ENCODE assay signal across 10 cellular contexts in the genomic region with DNA sequence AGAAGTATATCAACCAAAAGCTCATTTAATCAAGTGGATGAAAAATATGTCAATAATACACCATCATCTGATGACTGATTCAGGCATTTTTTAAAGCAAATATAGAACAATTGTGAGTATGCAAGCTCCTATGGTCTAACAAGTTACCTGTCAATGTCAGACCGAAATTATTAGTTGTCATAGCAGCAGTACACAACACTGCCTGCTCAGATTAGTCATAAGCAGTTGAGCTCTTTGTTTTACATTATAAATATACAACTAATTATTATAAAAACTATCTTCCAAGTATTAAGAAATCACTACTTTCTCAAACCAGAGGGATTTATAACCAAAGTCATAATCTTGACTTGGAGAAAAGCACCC.
DNase-seq lines count a peak whose midpoint lies in the region; ATAC-seq lines count a peak whose summit lies in the region.
"Had no signal": no experiment of that assay in that cellular context is flagged by ENCODE, and none has a peak within 500 bp of the region (broad histone marks: within the 10 kb centered on the region; RNA-seq: fewer than 3 reads in every experiment).

No MANE protein-coding gene starts in this region.

- H3K9me3 Mint-ChIP-seq in activated CD8-positive, alpha-beta T cell treated with anti-CD3 and anti-CD28 coated beads, Interleukin-2, amount 10 ng/mL, durations not matched to agents 7 days and 5 days (ENCODE audit: insufficient read depth) = no peaks in the 10 kb centered on the region
- no peaks in the 10 kb centered on the region for H3K9me3 Mint-ChIP-seq in stimulated activated naive CD8-positive, alpha-beta T cell treated with anti-CD3 and anti-CD28 coated beads, Interleukin-15, Interleukin-2, amounts not matched to agents 100 ng/mL and 50 ng/mL, for 24 hours

- POLR2A ChIA-PET in activated CD8-positive, alpha-beta T cell treated with anti-CD3 and anti-CD28 coated beads, Interleukin-2, amount 10 ng/mL, durations not matched to agents 7 days and 5 days (lab: Charles Lee) = interaction anchor here (0.6 to 1.5 kb wide), 4 partner anchors 12 to 34 kb away, joined by 3 to 6 read pairs (median 4); no protein-coding TSS in a partner anchor

- peaks cover 90% of the 10 kb centered on the region for H3K4me1 Mint-ChIP-seq in activated CD8-positive, alpha-beta T cell treated with anti-CD3 and anti-CD28 coated beads, Interleukin-2, amount 10 ng/mL, durations not matched to agents 7 days and 5 days (ENCODE audit: low read depth)
- peaks cover 97% of the 10 kb centered on the region for H3K4me1 Mint-ChIP-seq in stimulated activated naive CD8-positive, alpha-beta T cell treated with anti-CD3 and anti-CD28 coated beads, Interleukin-15, Interleukin-2, amounts not matched to agents 100 ng/mL and 50 ng/mL, for 24 hours (ENCODE audit: low read depth)

- no peaks in the 10 kb centered on the region for H3K27me3 Mint-ChIP-seq in activated CD8-positive, alpha-beta T cell treated with anti-CD3 and anti-CD28 coated beads, Interleukin-2, amount 10 ng/mL, durations not matched to agents 7 days and 5 days (ENCODE audit: low read depth)
- H3K27me3 Mint-ChIP-seq in stimulated activated naive CD8-positive, alpha-beta T cell treated with anti-CD3 and anti-CD28 coated beads, Interleukin-15, Interleukin-2, amounts not matched to agents 100 ng/mL and 50 ng/mL, for 24 hours = no peaks in the 10 kb centered on the region

- H3K36me3 Mint-ChIP-seq in activated CD8-positive, alpha-beta T cell treated with anti-CD3 and anti-CD28 coated beads, Interleukin-2, amount 10 ng/mL, durations not matched to agents 7 days and 5 days (ENCODE audit: low read depth) = peaks cover 71% of the 10 kb centered on the region
- H3K36me3 Mint-ChIP-seq in stimulated activated naive CD8-positive, alpha-beta T cell treated with anti-CD3 and anti-CD28 coated beads, Interleukin-15, Interleukin-2, amounts not matched to agents 100 ng/mL and 50 ng/mL, for 24 hours (ENCODE audit: low read depth) = peaks cover 44% of the 10 kb centered on the region

- DNase-seq in NOMO-1 treated with DMSO at 0.1 percent for 48 hours (lab: John Stamatoyannopoulos, UW; ENCODE audit: unreplicated experiment) = peak; percentile 40
- no peak for DNase-seq in NOMO-1 treated with dmso at 0.1 percent for 144 hours (lab: John Stamatoyannopoulos, UW; ENCODE audit: unreplicated experiment)
- no peak for DNase-seq in activated CD8-positive, alpha-beta T cell treated with anti-CD3 and anti-CD28 coated beads, Interleukin-2, amount 10 ng/mL, durations not matched to agents 7 days and 5 days
- peak; percentile 55 for DNase-seq in iris pigment epithelial cell (ENCODE audit: low read depth)
- DNase-seq in stimulated activated CD4-positive, alpha-beta T cell treated with anti-CD3 and anti-CD28 coated beads, Interleukin-4, amount 100 ng/mL, for 24 hours = no peak
- DNase-seq in DMS79 (lab: John Stamatoyannopoulos, UW) = no peak
- DNase-seq: left cardiac atrium; stimulated activated CD4-positive, alpha-beta T cell treated with anti-CD3 and anti-CD28 coated beads, Interleukin-12 subunit alpha, Interleukin-12 subunit beta, amount 100 ng/mL, for 4 hours had no signal

- H3K27ac Mint-ChIP-seq in activated CD8-positive, alpha-beta T cell treated with anti-CD3 and anti-CD28 coated beads, Interleukin-2, amount 10 ng/mL, durations not matched to agents 7 days and 5 days = peak overlapping the region; percentile 79
- peak overlapping the region; percentile 77 for H3K27ac Mint-ChIP-seq in stimulated activated naive CD8-positive, alpha-beta T cell treated with anti-CD3 and anti-CD28 coated beads, Interleukin-15, Interleukin-2, amounts not matched to agents 100 ng/mL and 50 ng/mL, for 24 hours

- peak; percentile 15 for ATAC-seq in activated CD8-positive, alpha-beta T cell treated with anti-CD3 and anti-CD28 coated beads, Interleukin-2, amount 10 ng/mL, durations not matched to agents 7 days and 5 days
- ATAC-seq in GM19023 (IDR thresholded peaks at IDR 0.05; ENCODE audit: unreplicated experiment) = no peak

- CTCF ChIA-PET in activated CD8-positive, alpha-beta T cell treated with anti-CD3 and anti-CD28 coated beads, Interleukin-2, amount 10 ng/mL, durations not matched to agents 7 days and 5 days (lab: Charles Lee) = interaction anchor here (0.9 to 3.8 kb wide), 9 partner anchors 9 to 283 kb away, joined by 3 to 41 read pairs (median 5); a partner anchor contains a TSS

- no peak overlapping the region for H3K4me3 Mint-ChIP-seq in activated CD8-positive, alpha-beta T cell treated with anti-CD3 and anti-CD28 coated beads, Interleukin-2, amount 10 ng/mL, durations not matched to agents 7 days and 5 days
- H3K4me3 Mint-ChIP-seq in stimulated activated naive CD8-positive, alpha-beta T cell treated with anti-CD3 and anti-CD28 coated beads, Interleukin-15, Interleukin-2, amounts not matched to agents 100 ng/mL and 50 ng/mL, for 24 hours = peak overlapping the region; percentile 19

Comparison
In these comparisons a context has a peak if more than half of its experiments do, and no peak if none do; other contexts are left out.
1. DNase-seq: peak in NOMO-1 treated with DMSO at 0.1 percent for 48 hours (single experiment) and iris pigment epithelial cell (single experiment); none in NOMO-1 treated with dmso at 0.1 percent for 144 hours (single experiment), activated CD8-positive, alpha-beta T cell treated with anti-CD3 and anti-CD28 coated beads, Interleukin-2, amount 10 ng/mL, durations not matched to agents 7 days and 5 days (single experiment), stimulated activated CD4-positive, alpha-beta T cell treated with anti-CD3 and anti-CD28 coated beads, Interleukin-4, amount 100 ng/mL, for 24 hours (single experiment) and DMS79 (single experiment).